1 cellular context compared by ENCODE assay signal in the genomic region with DNA sequence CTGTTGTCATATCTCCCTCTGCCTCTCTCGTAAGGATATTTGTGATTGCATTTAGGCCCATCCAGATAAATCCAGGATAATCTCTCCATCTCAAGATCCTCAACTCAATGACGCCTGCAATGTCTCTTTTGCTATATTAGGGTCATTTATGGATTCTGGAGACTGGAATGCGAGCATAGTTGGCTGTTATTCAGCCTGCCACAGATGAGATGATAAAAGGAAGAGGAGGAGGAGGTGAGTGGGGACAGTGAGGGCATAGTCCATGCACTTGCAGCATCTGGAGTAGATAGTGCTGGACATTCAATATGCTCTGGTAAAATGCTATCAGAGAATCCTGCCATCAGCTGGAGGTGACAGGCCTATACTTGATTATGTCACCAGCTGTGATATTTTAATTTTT.
TF ChIP-seq lines count a peak whose summit lies in the region.

No MANE protein-coding gene starts in this region.

TF ChIP-seq in SK-N-SH, 30 proteins besides CTCF, POLR2A, EP300 and RAD21 (continued from another document):
- TF ChIP-seq, protein P1, sequence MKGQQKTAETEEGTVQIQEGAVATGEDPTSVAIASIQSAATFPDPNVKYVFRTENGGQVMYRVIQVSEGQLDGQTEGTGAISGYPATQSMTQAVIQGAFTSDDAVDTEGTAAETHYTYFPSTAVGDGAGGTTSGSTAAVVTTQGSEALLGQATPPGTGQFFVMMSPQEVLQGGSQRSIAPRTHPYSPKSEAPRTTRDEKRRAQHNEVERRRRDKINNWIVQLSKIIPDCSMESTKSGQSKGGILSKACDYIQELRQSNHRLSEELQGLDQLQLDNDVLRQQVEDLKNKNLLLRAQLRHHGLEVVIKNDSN (IDR thresholded peaks at IDR 0.05; ENCODE audit: borderline replicate concordance, low read depth) = no peak
- TF ChIP-seq YY1 (IDR thresholded peaks at IDR 0.05; ENCODE audit: low read depth) = no peak
- no peak for TF ChIP-seq EZH2phosphoT487 (IDR thresholded peaks at IDR 0.05; ENCODE audit: borderline replicate concordance, low read depth)
- TF ChIP-seq TAF1 (IDR thresholded peaks at IDR 0.05; ENCODE audit: borderline replicate concordance, low read depth, low read length) = no peak
- TF ChIP-seq, protein P2, sequence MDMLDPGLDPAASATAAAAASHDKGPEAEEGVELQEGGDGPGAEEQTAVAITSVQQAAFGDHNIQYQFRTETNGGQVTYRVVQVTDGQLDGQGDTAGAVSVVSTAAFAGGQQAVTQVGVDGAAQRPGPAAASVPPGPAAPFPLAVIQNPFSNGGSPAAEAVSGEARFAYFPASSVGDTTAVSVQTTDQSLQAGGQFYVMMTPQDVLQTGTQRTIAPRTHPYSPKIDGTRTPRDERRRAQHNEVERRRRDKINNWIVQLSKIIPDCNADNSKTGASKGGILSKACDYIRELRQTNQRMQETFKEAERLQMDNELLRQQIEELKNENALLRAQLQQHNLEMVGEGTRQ (IDR thresholded peaks at IDR 0.05; ENCODE audit: borderline replicate concordance, low read depth, low read length) = no peak
